In genomic region chr3:51682079-51682478, GRCh38 we compare ENCODE assay signal across 8 cellular contexts. TPM values are rescaled to one million over a fixed set of nuclear protein-coding genes. Genes with fewer than 3 reads are reported as not detected.
A peak's percentile ranks its signal among the peaks of the same experiment; 100 is the strongest.
DNase-seq lines count a peak whose midpoint lies in the region; ATAC-seq and TF ChIP-seq lines count a peak whose summit lies in the region.

No MANE protein-coding gene starts in this region.

- H2BK15ac ChIP-seq in mesendoderm (replicated peaks; ENCODE audit: low read depth) = no peak overlapping the region

- ATAC-seq in GM19025 (IDR thresholded peaks at IDR 0.05; ENCODE audit: low read depth, unreplicated experiment) = peak; percentile 81
- ATAC-seq in HG03196 (IDR thresholded peaks at IDR 0.05; ENCODE audit: unreplicated experiment) = peak; percentile 57

- peaks cover 4% of the 10 kb centered on the region for H3K4me1 ChIP-seq in mesendoderm (ENCODE audit: control insufficient read depth, low read depth, low read length)

- H4K8ac ChIP-seq in mesendoderm (ENCODE audit: low read depth, low read length) = no peak overlapping the region

- WGBS in mesendoderm (ENCODE audit: extremely low coverage, insufficient coverage, low lambda C conversion rate) = no CpG with 5 or more reads among the region's 4 CpGs

- H3K36me3 ChIP-seq in mesendoderm (ENCODE audit: control insufficient read depth, insufficient read depth, low read length) = no peaks in the 10 kb centered on the region

- no peak overlapping the region for H3K23ac ChIP-seq in mesendoderm (ENCODE audit: low read length)

- H3K4me2 ChIP-seq in mesendoderm (ENCODE audit: low read length) = no peak overlapping the region

- H3K4ac ChIP-seq in mesendoderm (ENCODE audit: low read depth, low read length) = no peak overlapping the region

- no peaks in the 10 kb centered on the region for H3K27me3 ChIP-seq in mesendoderm (ENCODE audit: insufficient read depth, low read length, poor library complexity)

- no peak overlapping the region for H2AK5ac ChIP-seq in mesendoderm (ENCODE audit: low read length)

- H4K5ac ChIP-seq in mesendoderm (ENCODE audit: low read length) = no peak overlapping the region

- no peaks in the 10 kb centered on the region for H3K79me1 ChIP-seq in mesendoderm (ENCODE audit: low read length)

- no peak overlapping the region for H3K4me3 ChIP-seq in mesendoderm (ENCODE audit: low read length)

- H2BK5ac ChIP-seq in mesendoderm (ENCODE audit: low read length) = no peak overlapping the region

- DNase-seq in NCI-H748 treated with DMSO at 0.1 percent for 48 hours (lab: John Stamatoyannopoulos, UW) = peak; percentile 30
- DNase-seq in activated CD4-positive, alpha-beta T cell treated with anti-CD3 and anti-CD28 coated beads, Interleukin-2, amount 50 U/mL, for 48 hours = peak; percentile 66 to 77
- DNase-seq in effector CD4-positive, alpha-beta T cell = peak; percentile 65
- DNase-seq in mesendoderm = peak; percentile 96
- DNase-seq in stimulated activated CD8-positive, alpha-beta memory T cell treated with anti-CD3 and anti-CD28 coated beads, Interleukin-4, amount 100 ng/mL, for 24 hours (ENCODE audit: low read depth) = peak; percentile 42

- H3K56ac ChIP-seq in mesendoderm (ENCODE audit: low read length) = peak overlapping the region; percentile 54

- H3K79me2 ChIP-seq in mesendoderm (ENCODE audit: control insufficient read depth, insufficient read depth, low read length) = no peaks in the 10 kb centered on the region

- peak overlapping the region; percentile 31 for H3K9ac ChIP-seq in mesendoderm (ENCODE audit: low read length)

- no peak overlapping the region for H3K18ac ChIP-seq in mesendoderm (ENCODE audit: low read length)

- H3K27ac ChIP-seq in C4-2B = no peak overlapping the region
- H3K27ac ChIP-seq in mesendoderm (ENCODE audit: low read depth, low read length) = no peak overlapping the region

- no peak overlapping the region for H2BK120ac ChIP-seq in mesendoderm (ENCODE audit: low read depth, low read length)

- TF ChIP-seq CTCF in C4-2B (conservative IDR thresholded peaks at IDR 0.05) = peak; percentile 84

RNA-seq across cellular contexts. Expression of gene TEX264, which starts 11.0 kb away (rescaled TPM):
- 7.8 TPM for polyA plus RNA-seq in mesendoderm (2013, experiment 1 of 2)
- polyA plus RNA-seq in mesendoderm (2013, experiment 2 of 2) = 6.9 TPM

RNA-seq across cellular contexts. Expression of gene GRM2, which starts 24.8 kb away (rescaled TPM):
- polyA plus RNA-seq in mesendoderm (2013, experiment 1 of 2) = 2.7 TPM
- 2.4 TPM for polyA plus RNA-seq in mesendoderm (2013, experiment 2 of 2)

Comparison
In these comparisons a context has a peak if more than half of its experiments do, and no peak if none do; other contexts are left out.
1. DNase-seq: peak in every context shown above with its lines; median percentile 96 in mesendoderm; 72 in activated CD4-positive, alpha-beta T cell treated with anti-CD3 and anti-CD28 coated beads, Interleukin-2, amount 50 U/mL, for 48 hours; 65 in effector CD4-positive, alpha-beta T cell; 42 in stimulated activated CD8-positive, alpha-beta memory T cell treated with anti-CD3 and anti-CD28 coated beads, Interleukin-4, amount 100 ng/mL, for 24 hours; 30 in NCI-H748 treated with DMSO at 0.1 percent for 48 hours.